ENCODE assay signal across 8 cellular contexts in the genomic region with DNA sequence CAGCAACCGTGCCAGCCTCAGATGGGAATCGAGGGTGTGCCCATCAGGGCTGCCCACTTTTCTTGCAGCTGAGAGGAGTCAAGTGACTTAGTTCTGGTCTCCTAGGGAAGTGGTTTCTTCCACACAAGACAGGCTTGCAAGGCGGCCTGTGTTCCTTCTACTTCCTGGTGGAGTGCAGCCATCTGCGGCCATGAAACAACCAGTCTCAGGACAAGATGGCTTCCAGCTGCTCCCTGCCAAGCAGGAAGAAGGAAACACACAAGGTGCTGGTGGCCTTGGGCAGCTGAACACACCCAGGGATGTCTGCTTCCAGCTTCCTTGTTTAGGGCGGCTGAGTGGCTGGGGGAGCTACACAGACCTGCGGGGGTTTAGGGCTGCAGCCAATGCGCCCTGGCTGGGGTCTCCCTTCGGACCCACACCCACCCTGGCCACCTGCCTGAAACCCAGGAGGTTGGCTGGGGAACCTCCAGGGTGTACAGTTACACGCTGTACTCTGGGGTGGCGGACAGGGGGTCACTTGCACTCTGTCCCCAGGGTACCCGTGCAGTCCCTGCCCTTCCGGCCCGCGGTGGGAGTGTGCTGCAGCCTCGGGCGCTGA. TPM values are rescaled to one million over a fixed set of nuclear protein-coding genes. Genes with fewer than 3 reads are reported as not detected.
A peak's percentile ranks its signal among the peaks of the same experiment; 100 is the strongest.
DNase-seq lines count a peak whose midpoint lies in the region; ATAC-seq and TF ChIP-seq lines count a peak whose summit lies in the region.

No MANE protein-coding gene starts in this region.

- no peaks in the 10 kb centered on the region for H3K9me3 Mint-ChIP-seq in CD8-positive, alpha-beta memory T cell

- H3K9ac ChIP-seq in mucosa of rectum (ENCODE audit: low read depth in 1 of 2, low read length in 2 of 2): peak overlapping the region; percentile 80 to 83

- TF ChIP-seq CTCF in dorsolateral prefrontal cortex (IDR thresholded peaks at IDR 0.05 in 54 of 56, conservative IDR thresholded peaks at IDR 0.05 in 2 of 56; ENCODE audit: low read depth in 1 of 56, partially characterized antibody in 56 of 56): no peak

- CTCF ChIA-PET in CD8-positive, alpha-beta memory T cell (lab: Charles Lee): interaction anchor here (1.2 kb wide), 1 partner anchor 58 kb away, joined by 5 read pairs; no protein-coding TSS in a partner anchor

- no peaks in the 10 kb centered on the region for H3K9me3 ChIP-seq in CD8-positive, alpha-beta memory T cell (ENCODE audit: low read length)
- no peaks in the 10 kb centered on the region for H3K9me3 ChIP-seq in mucosa of rectum (ENCODE audit: control insufficient read depth in 2 of 2, low read length in 2 of 2)

- peak overlapping the region; percentile 60 for H3K4me3 ChIP-seq in CD8-positive, alpha-beta memory T cell (ENCODE audit: low read length)
- peak overlapping the region; percentile 53 to 90 (median 78) for H3K4me3 ChIP-seq in dorsolateral prefrontal cortex
- peak overlapping the region; percentile 83 to 85 for H3K4me3 ChIP-seq in mucosa of rectum (ENCODE audit: low read length in 2 of 2)

- peak overlapping the region; percentile 53 to 91 (median 81) for H3K4me3 Mint-ChIP-seq in CD8-positive, alpha-beta memory T cell

- ATAC-seq in GM21619 (IDR thresholded peaks at IDR 0.05; ENCODE audit: unreplicated experiment) (peak; percentile 12), HG03469 (IDR thresholded peaks at IDR 0.05; ENCODE audit: unreplicated experiment) (no peak)

- DNase-seq in CD8-positive, alpha-beta memory T cell: no peak
- DNase-seq in NCI-H69 (lab: John Stamatoyannopoulos, UW): peak; percentile 17
- peak in 1 of 10 donors; percentile 39 for DNase-seq in dorsolateral prefrontal cortex
- DNase-seq in stimulated activated CD4-positive, alpha-beta T cell treated with anti-CD3 and anti-CD28 coated beads, Interleukin-12 subunit alpha, Interleukin-12 subunit beta, amount 100 ng/mL, for 4 hours: no peak
- DNase-seq in GM03348 (ENCODE audit: low spot score): no peak

- intact Hi-C loops in dorsolateral prefrontal cortex (cut with DNase I): loop anchor here in 1 of 2 donors (2.0 to 5.0 kb wide), 2 partner anchors 18 to 33 kb away; a partner anchor contains a TSS

- peak overlapping the region in 5 of 8 donors; percentile 37 to 94 (median 66) for H3K27ac Mint-ChIP-seq in CD8-positive, alpha-beta memory T cell

- no peaks in the 10 kb centered on the region for H3K27me3 ChIP-seq in CD8-positive, alpha-beta memory T cell (ENCODE audit: insufficient read depth, low read length, poor library complexity, severe bottlenecking)
- H3K27me3 ChIP-seq in dorsolateral prefrontal cortex: no peaks in the 10 kb centered on the region
- H3K27me3 ChIP-seq in mucosa of rectum (ENCODE audit: control insufficient read depth in 2 of 2, insufficient read depth in 2 of 2, low read length in 2 of 2): no peaks in the 10 kb centered on the region

- POLR2A ChIA-PET in CD8-positive, alpha-beta memory T cell (lab: Charles Lee): no interaction called here

- peaks cover 9% of the 10 kb centered on the region for H3K4me1 ChIP-seq in CD8-positive, alpha-beta memory T cell (ENCODE audit: insufficient read depth, low read length)
- peaks cover 7 to 12% of the 10 kb centered on the region in 2 donors for H3K4me1 ChIP-seq in mucosa of rectum (ENCODE audit: control insufficient read depth in 2 of 2, insufficient read depth in 2 of 2, low read length in 2 of 2)

- H3K27me3 Mint-ChIP-seq in CD8-positive, alpha-beta memory T cell: peaks cover 0 to under 1% of the 10 kb centered on the region in 2 donors

- peaks cover 2 to 5% (median 4%) of the 10 kb centered on the region in 3 donors for H3K36me3 Mint-ChIP-seq in CD8-positive, alpha-beta memory T cell

- peaks cover 11 to 26% (median 22%) of the 10 kb centered on the region in 3 donors for H3K4me1 Mint-ChIP-seq in CD8-positive, alpha-beta memory T cell

- no peaks in the 10 kb centered on the region for H3K36me3 ChIP-seq in CD8-positive, alpha-beta memory T cell (ENCODE audit: insufficient read depth, low read length)
- no peaks in the 10 kb centered on the region for H3K36me3 ChIP-seq in mucosa of rectum (ENCODE audit: control insufficient read depth in 2 of 2, insufficient read depth in 2 of 2, low read length in 2 of 2)

- H3K27ac ChIP-seq in CD8-positive, alpha-beta memory T cell (ENCODE audit: low read depth, low read length): no peak overlapping the region
- H3K27ac ChIP-seq in dorsolateral prefrontal cortex (peak overlapping the region in 58 of 59 donors; percentile 62 to 97 (median 91)), mucosa of rectum (ENCODE audit: low read depth in 2 of 2, low read length in 2 of 2) (peak overlapping the region; percentile 96 to 97)

RNA-seq across cellular contexts. Expression of a gene that starts 34.7 kb away (rescaled TPM):
- total RNA-seq in CD8-positive, alpha-beta memory T cell: 10 to 100 TPM; 55.1 to 60.0 TPM
- polyA plus RNA-seq in CD8-positive, alpha-beta memory T cell: 77.7 TPM
- total RNA-seq in dorsolateral prefrontal cortex: 10 to 100 TPM; 25.5 to 68.8 (median 49.6) TPM

RNA-seq across cellular contexts. Expression of a gene that starts 47.9 kb away (rescaled TPM):
- total RNA-seq in CD8-positive, alpha-beta memory T cell: 100 to 1,000 TPM; 227 to 239 TPM
- polyA plus RNA-seq in CD8-positive, alpha-beta memory T cell: 86.8 TPM
- total RNA-seq in dorsolateral prefrontal cortex: 10 to 100 TPM; 46.3 to 91.5 (median 67.1) TPM
